16 cellular contexts compared by ENCODE assay signal in the genomic region with DNA sequence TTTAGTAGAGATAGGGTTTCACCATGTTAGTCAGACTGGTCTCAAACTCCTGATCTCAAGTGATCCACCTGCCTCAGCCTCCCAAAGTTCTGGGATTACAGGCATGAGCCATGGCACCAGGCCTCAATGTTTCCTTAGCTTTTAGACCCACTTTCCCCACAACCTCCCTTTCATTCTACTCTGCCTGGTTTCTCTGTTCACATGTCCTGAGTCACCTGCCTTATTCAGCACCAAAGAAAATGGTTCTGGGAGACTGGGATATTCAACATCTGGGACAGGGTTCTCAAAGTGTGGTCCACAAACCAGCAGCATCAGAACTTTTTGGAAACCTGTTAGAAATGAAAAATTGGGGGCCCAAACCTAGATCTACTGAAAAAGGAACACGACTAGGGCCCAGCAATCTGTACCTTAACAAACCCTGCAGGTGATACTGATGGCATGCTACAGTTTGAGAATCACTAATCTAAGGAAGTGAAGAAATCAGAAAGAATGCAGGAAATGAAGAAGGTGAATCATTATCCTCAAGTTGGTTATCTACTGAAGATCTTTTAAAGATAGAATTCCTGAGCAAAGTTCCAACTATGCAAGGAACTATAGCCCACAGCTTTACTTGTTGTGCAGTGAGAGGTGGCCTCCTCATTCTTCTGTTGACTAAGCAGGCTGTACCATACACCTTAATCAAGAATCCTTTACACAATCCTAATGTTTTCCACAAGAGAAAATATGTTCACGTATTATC. TPM values are rescaled to one million over a fixed set of nuclear protein-coding genes. Genes with fewer than 3 reads are reported as not detected.
A peak's percentile ranks its signal among the peaks of the same experiment; 100 is the strongest.
DNase-seq lines count a peak whose midpoint lies in the region; ATAC-seq, FAIRE-seq and TF ChIP-seq lines count a peak whose summit lies in the region.
"Had no signal": no experiment of that assay in that cellular context is flagged by ENCODE, and none has a peak within 500 bp of the region (broad histone marks: within the 10 kb centered on the region; RNA-seq: fewer than 3 reads in every experiment).

No MANE protein-coding gene starts in this region.

- H3K9ac ChIP-seq in PC-3 (ENCODE audit: low read length): no peak overlapping the region

- no peaks in the 10 kb centered on the region for H3K4me1 Mint-ChIP-seq in progenitor cell of endocrine pancreas (ENCODE audit: low read depth)
- peaks cover 4% of the 10 kb centered on the region for H3K4me1 Mint-ChIP-seq in activated T-helper 2 cell treated with anti-CD3 and anti-CD28 coated beads, Interferon-gamma antibody, Interleukin-2, Interleukin-4, amounts not matched to agents 10 μg/mL and 5 μg/mL and 100 μg/mL, durations not matched to agents 14 hours and 24 hours and 36 hours (ENCODE audit: low read depth)
- H3K4me1 Mint-ChIP-seq: CD4-positive, alpha-beta memory T cell had no signal

- H3K36me3 Mint-ChIP-seq in progenitor cell of endocrine pancreas (ENCODE audit: insufficient read depth): peaks cover 10% of the 10 kb centered on the region
- peaks cover 27% of the 10 kb centered on the region for H3K36me3 Mint-ChIP-seq in activated T-helper 2 cell treated with anti-CD3 and anti-CD28 coated beads, Interferon-gamma antibody, Interleukin-2, Interleukin-4, amounts not matched to agents 10 μg/mL and 5 μg/mL and 100 μg/mL, durations not matched to agents 14 hours and 24 hours and 36 hours (ENCODE audit: low read depth)

- peaks cover 30% of the 10 kb centered on the region for H3K4me1 ChIP-seq in PC-3 (ENCODE audit: insufficient read depth, low read length)

- H3K36me3 ChIP-seq in PC-3 (ENCODE audit: low read depth, low read length): peaks cover 29% of the 10 kb centered on the region; the same call in 1 of the 2 replicates

- H3K27ac Mint-ChIP-seq in progenitor cell of endocrine pancreas: peak overlapping the region; percentile 19
- no peak overlapping the region for H3K27ac Mint-ChIP-seq in activated T-helper 2 cell treated with anti-CD3 and anti-CD28 coated beads, Interferon-gamma antibody, Interleukin-2, Interleukin-4, amounts not matched to agents 10 μg/mL and 5 μg/mL and 100 μg/mL, durations not matched to agents 14 hours and 24 hours and 36 hours

- TF ChIP-seq POLR2A in H54 (IDR thresholded peaks at IDR 0.05; ENCODE audit: low read depth, low read length): no peak

- H3K4me2 ChIP-seq in PC-3 (ENCODE audit: low read length): peak overlapping the region; percentile 54

- H3K4me3 ChIP-seq in PC-3 (ENCODE audit: low read length): no peak overlapping the region; the same call in 1 of the 2 replicates

- no peaks in the 10 kb centered on the region for H3K27me3 Mint-ChIP-seq in progenitor cell of endocrine pancreas
- H3K27me3 Mint-ChIP-seq in activated T-helper 2 cell treated with anti-CD3 and anti-CD28 coated beads, Interferon-gamma antibody, Interleukin-2, Interleukin-4, amounts not matched to agents 10 μg/mL and 5 μg/mL and 100 μg/mL, durations not matched to agents 14 hours and 24 hours and 36 hours (ENCODE audit: low read depth): no peaks in the 10 kb centered on the region
- H3K27me3 Mint-ChIP-seq: CD4-positive, alpha-beta memory T cell had no signal

- FAIRE-seq in H54 (lab: Jason Lieb, UNC): peak; percentile 94

- no peak overlapping the region for H3K4me3 Mint-ChIP-seq in progenitor cell of endocrine pancreas (ENCODE audit: low read depth)
- H3K4me3 Mint-ChIP-seq in activated T-helper 2 cell treated with anti-CD3 and anti-CD28 coated beads, Interferon-gamma antibody, Interleukin-2, Interleukin-4, amounts not matched to agents 10 μg/mL and 5 μg/mL and 100 μg/mL, durations not matched to agents 14 hours and 24 hours and 36 hours (ENCODE audit: low read depth): no peak overlapping the region
- H3K4me3 Mint-ChIP-seq: activated T-cell treated with anti-CD3 and anti-CD28 coated beads, Interleukin-2, amount 50 U/mL, for 4 hours; CD4-positive, alpha-beta memory T cell had no signal

- peaks cover 6% of the 10 kb centered on the region for H3F3A ChIP-seq in PC-3 (ENCODE audit: low read length, unreplicated experiment)

- CTCF ChIA-PET in PC-3 (lab: Charles Lee): no interaction called here

- ATAC-seq in PC-3: peak; percentile 93
- ATAC-seq: activated T-cell treated with anti-CD3 and anti-CD28 coated beads, Interleukin-2, amount 50 U/mL, for 4 hours; right cardiac atrium had no signal

- 0 out of 2 replicates have a peak, but pooled peaks cover 5% of the 10 kb centered on the region for H3K79me2 ChIP-seq in PC-3 (ENCODE audit: low read length)

- H3K9me3 Mint-ChIP-seq in progenitor cell of endocrine pancreas (ENCODE audit: low read depth): no peaks in the 10 kb centered on the region
- no peaks in the 10 kb centered on the region for H3K9me3 Mint-ChIP-seq in activated T-helper 2 cell treated with anti-CD3 and anti-CD28 coated beads, Interferon-gamma antibody, Interleukin-2, Interleukin-4, amounts not matched to agents 10 μg/mL and 5 μg/mL and 100 μg/mL, durations not matched to agents 14 hours and 24 hours and 36 hours
- H3K9me3 Mint-ChIP-seq: activated T-cell treated with anti-CD3 and anti-CD28 coated beads, Interleukin-2, amount 50 U/mL, for 4 hours; CD4-positive, alpha-beta memory T cell had no signal

- H3K27ac ChIP-seq in PC-3 (ENCODE audit: low read length): peak overlapping the region; percentile 69

- no TSS peak for BruUV-seq in PC-3 (replicated peaks; lab: Mats Ljungman, UMichigan)

- no peaks in the 10 kb centered on the region for H3K9me3 ChIP-seq in PC-3 (ENCODE audit: low read length)

- TF ChIP-seq CTCF in PC-3 (conservative IDR thresholded peaks at IDR 0.05; ENCODE audit: low read depth, low read length) (no peak), progenitor cell of endocrine pancreas (IDR thresholded peaks at IDR 0.05; ENCODE audit: unreplicated experiment) (no peak)

- peak; percentile 44 for DNase-seq in H54 (ENCODE audit: insufficient read length, low spot score)
- peak; percentile 83 for DNase-seq in PC-3
- DNase-seq in dermis blood vessel endothelial cell: peak; percentile 19
- no peak for DNase-seq in progenitor cell of endocrine pancreas (ENCODE audit: low spot score, unreplicated experiment)
- DNase-seq in medulla oblongata (ENCODE audit: extremely low spot score): no peak
- DNase-seq in AG08396 (ENCODE audit: low spot score): no peak
- no peak for DNase-seq in activated T-helper 2 cell treated with anti-CD3 and anti-CD28 coated beads, Interferon-gamma antibody, Interleukin-2, Interleukin-4, amounts not matched to agents 10 μg/mL and 5 μg/mL and 100 μg/mL, durations not matched to agents 14 hours and 24 hours and 36 hours (ENCODE audit: low spot score)
- DNase-seq: activated CD4-positive, alpha-beta T cell treated with anti-CD3 and anti-CD28 coated beads for 48 hours; activated T-cell treated with anti-CD3 and anti-CD28 coated beads, Interleukin-2, amount 50 U/mL, for 4 hours; CD4-positive, alpha-beta memory T cell; Kasumi-1; NCI-H1694 treated with DMSO at 0.1 percent for 48 hours; NCI-H510A; right cardiac atrium; stimulated activated CD4-positive, alpha-beta T cell treated with anti-CD3 and anti-CD28 coated beads, Interleukin-2, amount 100 ng/mL, for 24 hours; T-helper 9 cell had no signal

- POLR2A ChIA-PET in PC-3 (lab: Charles Lee; ENCODE audit: unreplicated experiment): interaction anchor here (0.7 kb wide), 1 partner anchor 60 kb away, joined by 3 read pairs; no protein-coding TSS in a partner anchor

- intact Hi-C loops in PC-3 (cut with micrococcal nuclease): loop anchor here (10.0 kb wide), 1 partner anchor 50 kb away; a partner anchor contains a TSS
- intact Hi-C loops in activated T-helper 2 cell treated with anti-CD3 and anti-CD28 coated beads, Interferon-gamma antibody, Interleukin-2, Interleukin-4, amounts not matched to agents 10 μg/mL and 5 μg/mL and 100 μg/mL, durations not matched to agents 14 hours and 24 hours and 36 hours (cut with micrococcal nuclease): no loop called here

- H4K20me1 ChIP-seq in PC-3 (ENCODE audit: low read length): no peaks in the 10 kb centered on the region

- H2AFZ ChIP-seq in PC-3 (ENCODE audit: low read length): no peak overlapping the region

- H3K27me3 ChIP-seq in PC-3 (ENCODE audit: low read length): no peaks in the 10 kb centered on the region

- no peaks in the 10 kb centered on the region for H3K9me2 ChIP-seq in PC-3 (replicated peaks; ENCODE audit: low read length)

RNA-seq across cellular contexts. Expression of a gene that starts 51.8 kb away (rescaled TPM):
- 80.5 and 97.7 TPM in 2 replicates for total RNA-seq in PC-3 (2014; rRNA removed)
- 190 and 193 TPM in 2 replicates for total RNA-seq in dermis blood vessel endothelial cell
- 42.8 and 47.8 TPM in 2 replicates for total RNA-seq in progenitor cell of endocrine pancreas
- total RNA-seq in activated T-helper 2 cell treated with anti-CD3 and anti-CD28 coated beads, Interferon-gamma antibody, Interleukin-2, Interleukin-4, amounts not matched to agents 10 μg/mL and 5 μg/mL and 100 μg/mL, durations not matched to agents 14 hours and 24 hours and 36 hours: 19.8 and 21.6 TPM in 2 replicates

RNA-seq across cellular contexts. Expression of a gene that starts 54.6 kb away (rescaled TPM):
- total RNA-seq in PC-3 (2014; rRNA removed): 23.7 and 30.8 TPM in 2 replicates
- 82.4 and 119 TPM in 2 replicates for total RNA-seq in dermis blood vessel endothelial cell
- total RNA-seq in progenitor cell of endocrine pancreas: 51.1 and 57.2 TPM in 2 replicates
- 24.0 and 25.8 TPM in 2 replicates for total RNA-seq in activated T-helper 2 cell treated with anti-CD3 and anti-CD28 coated beads, Interferon-gamma antibody, Interleukin-2, Interleukin-4, amounts not matched to agents 10 μg/mL and 5 μg/mL and 100 μg/mL, durations not matched to agents 14 hours and 24 hours and 36 hours

Comparison
In these comparisons a context has a peak if more than half of its experiments do, and no peak if none do; other contexts are left out.
1. DNase-seq: peak in H54 (single experiment), PC-3 (single experiment) and dermis blood vessel endothelial cell (single experiment); none in progenitor cell of endocrine pancreas (single experiment), medulla oblongata (single experiment), AG08396 (single experiment) and activated T-helper 2 cell treated with anti-CD3 and anti-CD28 coated beads, Interferon-gamma antibody, Interleukin-2, Interleukin-4, amounts not matched to agents 10 μg/mL and 5 μg/mL and 100 μg/mL, durations not matched to agents 14 hours and 24 hours and 36 hours (single experiment).